ENCODE assay signal across 8 cellular contexts in the genomic region with DNA sequence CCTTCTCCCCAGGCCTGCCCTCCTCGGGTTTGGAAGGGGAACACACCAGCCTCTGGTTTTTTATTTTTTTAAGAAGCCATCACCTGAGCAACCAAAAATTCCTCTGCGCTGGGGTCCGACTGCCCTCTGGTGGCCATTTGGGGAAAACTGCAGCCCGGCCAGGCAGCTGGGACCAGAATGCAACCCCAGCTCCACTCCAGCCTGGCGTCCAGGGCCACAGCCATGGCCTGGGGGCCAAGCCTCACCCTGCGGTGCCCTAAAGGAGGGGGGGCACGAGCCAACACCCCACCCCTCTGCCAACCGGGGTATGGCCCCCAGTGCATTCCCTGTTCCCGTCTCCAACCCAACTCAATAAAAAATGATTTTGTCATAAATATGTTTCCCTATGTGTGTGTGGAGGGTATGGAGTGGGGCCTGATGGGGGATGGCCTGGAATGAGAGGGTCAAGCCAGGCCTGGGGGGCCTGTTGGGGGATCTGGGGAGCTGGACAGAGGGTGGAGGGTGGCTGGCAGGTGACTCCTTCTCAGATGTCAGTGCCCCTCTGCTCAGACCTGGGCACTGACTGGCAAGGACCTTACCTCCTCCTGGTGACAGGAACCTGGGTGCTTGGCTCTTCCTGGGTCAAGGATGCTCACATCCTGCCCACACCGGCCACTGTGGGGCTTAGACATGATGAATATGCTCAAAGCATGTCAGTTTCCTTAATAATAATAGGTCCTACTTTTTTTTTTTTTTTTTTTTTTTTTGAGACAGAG. TPM values are rescaled to one million over a fixed set of nuclear protein-coding genes. Genes with fewer than 3 reads are reported as not detected.
A peak's percentile ranks its signal among the peaks of the same experiment; 100 is the strongest.
DNase-seq lines count a peak whose midpoint lies in the region; ATAC-seq and TF ChIP-seq lines count a peak whose summit lies in the region.

No MANE protein-coding gene starts in this region.

- CTCF ChIA-PET in PC-3 (lab: Charles Lee), result interaction anchor here (0.5 to 2.3 kb wide), 5 partner anchors 29 to 294 kb away, joined by 5 to 25 read pairs (median 9); a partner anchor contains a TSS

- 7% methylated on average over 10 of the region's 10 CpGs for WGBS in suprapubic skin

- no peak for TF ChIP-seq POLR2A in suprapubic skin (IDR thresholded peaks at IDR 0.05)

- peaks cover 3% of the 10 kb centered on the region for H3F3A ChIP-seq in PC-3 (ENCODE audit: low read length, unreplicated experiment)

- no peak overlapping the region for H2AFZ ChIP-seq in PC-3 (ENCODE audit: low read length)

- H3K9ac ChIP-seq in PC-3 (ENCODE audit: low read length), result no peak overlapping the region

- no peaks in the 10 kb centered on the region for H3K9me3 ChIP-seq in PC-3 (ENCODE audit: low read length)
- H3K9me3 ChIP-seq in neutrophil, result no peaks in the 10 kb centered on the region
- no peaks in the 10 kb centered on the region for H3K9me3 ChIP-seq in suprapubic skin

- intact Hi-C loops in PC-3 (cut with micrococcal nuclease), result no loop called here

- peak; percentile 29 for ATAC-seq in PC-3
- ATAC-seq in HG03571 (IDR thresholded peaks at IDR 0.05; ENCODE audit: unreplicated experiment), result no peak

- POLR2A ChIA-PET in PC-3 (lab: Charles Lee; ENCODE audit: unreplicated experiment), result interaction anchor here (0.6 kb wide), 1 partner anchor 41 kb away, joined by 4 read pairs; no protein-coding TSS in a partner anchor

- BruUV-seq in PC-3 (replicated peaks; lab: Mats Ljungman, UMichigan), result no TSS peak

- DNase-seq in DMS79 (lab: John Stamatoyannopoulos, UW) (peak; percentile 56), HuH-7 (ENCODE audit: low spot score) (peak; percentile 87), PC-3 (peak; percentile 85), fibroblast of mammary gland (ENCODE audit: low read depth) (peak; percentile 64), suprapubic skin (ENCODE audit: low spot score in 2 of 2) (no peak)
- DNase-seq in activated T-cell treated with anti-CD3 and anti-CD28 coated beads, Interleukin-2, amount 50 U/mL, for 48 hours, result peak; percentile 87 to 89

- H3K27ac ChIP-seq in PC-3 (ENCODE audit: low read length) (no peak overlapping the region), neutrophil (no peak overlapping the region), suprapubic skin (no peak overlapping the region)

- no peaks in the 10 kb centered on the region for H3K9me2 ChIP-seq in PC-3 (replicated peaks; ENCODE audit: low read length)

- H3K36me3 ChIP-seq in PC-3 (ENCODE audit: low read depth, low read length) (no peaks in the 10 kb centered on the region), neutrophil (no peaks in the 10 kb centered on the region), suprapubic skin (no peaks in the 10 kb centered on the region)

- TF ChIP-seq CTCF in PC-3 (conservative IDR thresholded peaks at IDR 0.05; ENCODE audit: low read depth, low read length), result peak; percentile 95
- TF ChIP-seq CTCF in fibroblast of mammary gland (conservative IDR thresholded peaks at IDR 0.05; ENCODE audit: control insufficient read depth, insufficient read depth, low read depth, low read length), result peak; percentile 84
- peak; percentile 94 for TF ChIP-seq CTCF in neutrophil (IDR thresholded peaks at IDR 0.05)
- peak; percentile 91 to 98 for TF ChIP-seq CTCF in suprapubic skin (IDR thresholded peaks at IDR 0.05)

- H3K27me3 ChIP-seq in PC-3 (ENCODE audit: low read length) (no peaks in the 10 kb centered on the region), neutrophil (peaks cover 40% of the 10 kb centered on the region), suprapubic skin (no peaks in the 10 kb centered on the region)

- TF ChIP-seq EP300 in suprapubic skin (IDR thresholded peaks at IDR 0.05), result no peak

- H3K4me1 ChIP-seq in PC-3 (ENCODE audit: insufficient read depth, low read length), result peaks cover 25% of the 10 kb centered on the region
- H3K4me1 ChIP-seq in neutrophil (ENCODE audit: control insufficient read depth in 1 of 2, insufficient read depth in 1 of 2, low read depth in 1 of 2, low read length in 1 of 2), result peaks cover 14 to 17% of the 10 kb centered on the region in 2 experiments
- H3K4me1 ChIP-seq in suprapubic skin, result peaks cover 59% of the 10 kb centered on the region

- H3K4me2 ChIP-seq in PC-3 (ENCODE audit: low read length), result 0 out of 2 replicates have a peak overlapping the region, but pooled peaks have one; percentile 21

- no peaks in the 10 kb centered on the region for H4K20me1 ChIP-seq in PC-3 (ENCODE audit: low read length)

- peaks cover 20% of the 10 kb centered on the region for H3K79me2 ChIP-seq in PC-3 (ENCODE audit: low read length)

- no peak overlapping the region for H3K4me3 ChIP-seq in PC-3 (ENCODE audit: low read length)
- no peak overlapping the region for H3K4me3 ChIP-seq in fibroblast of mammary gland (ENCODE audit: control insufficient read depth, low read depth, low read length)
- H3K4me3 ChIP-seq in neutrophil (ENCODE audit: low read depth in 1 of 2, low read length in 1 of 2), result no peak overlapping the region
- H3K4me3 ChIP-seq in suprapubic skin, result no peak overlapping the region

RNA-seq across cellular contexts. Expression of a gene that starts 3.2 kb away (rescaled TPM):
- total RNA-seq in PC-3 (2014; rRNA removed), result 4.7 TPM in 2 replicates
- total RNA-seq in suprapubic skin, result under 1 TPM in 2 of 4 donors, not detected in 2; 0.36 to 0.81 TPM

RNA-seq across cellular contexts. Expression of a gene that starts 12.5 kb away (rescaled TPM):
- 0.40 and 0.47 TPM in 2 replicates for total RNA-seq in PC-3 (2014; rRNA removed)
- 10 to 100 TPM in 2 of 4 donors, 1 to 10 TPM in 2; 5.9 to 14.3 (median 10.3) TPM for total RNA-seq in suprapubic skin

RNA-seq across cellular contexts. Expression of a gene that starts 21.0 kb away (rescaled TPM):
- total RNA-seq in PC-3 (2014; rRNA removed), result not detected in 2 replicates
- total RNA-seq in suprapubic skin, result 1 to 10 TPM; 2.3 to 7.1 (median 3.7) TPM

RNA-seq across cellular contexts. Expression of a gene that starts 28.9 kb away (rescaled TPM):
- total RNA-seq in PC-3 (2014; rRNA removed), result 25.1 and 44.5 TPM in 2 replicates
- total RNA-seq in suprapubic skin, result 100 to 1,000 TPM in 3 of 4 donors, 10 to 100 TPM in 1; 85.4 to 147 (median 137) TPM

RNA-seq across cellular contexts. Expression of a gene that starts 53.8 kb away (rescaled TPM):
- 26.8 and 34.3 TPM in 2 replicates for total RNA-seq in PC-3 (2014; rRNA removed)
- 100 to 1,000 TPM; 142 to 176 (median 168) TPM for total RNA-seq in suprapubic skin

Comparison
In these comparisons a context has a peak if more than half of its experiments do, and no peak if none do; other contexts are left out.
1. DNase-seq: peak in DMS79 (single experiment), HuH-7 (single experiment), PC-3 (single experiment), activated T-cell treated with anti-CD3 and anti-CD28 coated beads, Interleukin-2, amount 50 U/mL, for 48 hours (2 of 2) and fibroblast of mammary gland (single experiment); none in suprapubic skin (0 of 2).
2. Peak in every context shown above with its lines, with median percentiles within 50 percentile points of each other: CTCF ChIP-seq.